ENCODE assay signal across 7 cellular contexts in the genomic region with DNA sequence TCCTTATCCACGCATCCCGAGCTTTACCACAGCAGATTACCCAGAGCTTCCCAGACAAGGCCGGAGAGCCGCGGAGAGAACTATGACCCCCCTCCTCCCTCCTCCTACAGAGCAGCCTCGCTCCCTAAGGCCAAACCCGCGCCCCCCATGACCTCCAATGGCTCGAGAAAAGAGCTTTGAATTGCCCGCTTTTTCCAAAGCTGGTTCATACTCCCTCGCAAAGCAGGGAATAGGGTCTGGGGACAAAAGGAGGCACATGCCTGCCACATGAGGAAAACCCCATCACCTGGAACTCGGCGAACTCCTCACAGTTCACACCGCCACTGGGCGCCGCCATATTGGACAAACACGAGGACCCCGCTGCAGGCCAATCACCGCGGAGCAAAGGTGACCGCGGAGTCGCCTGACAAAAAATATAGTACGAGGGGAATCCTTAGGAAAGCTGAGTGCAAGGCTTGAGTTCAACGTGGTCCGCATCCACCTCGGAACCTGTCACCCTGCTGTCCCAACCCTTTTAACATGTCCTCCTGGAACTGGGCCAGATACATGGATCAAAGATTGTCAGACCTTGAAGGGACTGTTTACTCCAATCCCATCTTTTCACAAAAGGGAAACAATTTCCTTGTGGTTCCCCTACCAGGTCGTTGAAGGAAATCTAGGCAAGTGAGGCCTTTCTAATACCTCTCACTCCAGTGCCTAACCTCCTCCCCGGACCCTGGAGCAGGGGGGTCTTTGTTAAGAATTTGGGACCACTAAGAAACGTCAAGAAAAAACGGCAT. TPM values are rescaled to one million over a fixed set of nuclear protein-coding genes. Genes with fewer than 3 reads are reported as not detected.
DNase-seq lines count a peak whose midpoint lies in the region; ATAC-seq, FAIRE-seq and TF ChIP-seq lines count a peak whose summit lies in the region.

MIX23 (minus strand) TSS at position 344 of the 779 bp plus-strand sequence; CDS start at position 337, 7 bp downstream.

- no peaks in the 10 kb centered on the region for H3K9me3 Mint-ChIP-seq in WTC11

- FAIRE-seq in bronchial epithelial cell (lab: Jason Lieb, UNC), result no peak

- peak within 1 kb of the TSS; percentile 80 for H3K9ac ChIP-seq in smooth muscle cell (ENCODE audit: low read depth)

- peak within 1 kb of the TSS; percentile 62 for H3K4me3 ChIP-seq in bronchial epithelial cell (ENCODE audit: low read depth, low read length)
- peak within 1 kb of the TSS; percentile 91 for H3K4me3 ChIP-seq in smooth muscle cell

- peaks cover 44% of the 10 kb centered on the region for H3K4me1 Mint-ChIP-seq in WTC11

- CTCF ChIA-PET in WTC11 (lab: Charles Lee), result interaction anchor here (1.1 to 2.6 kb wide), 4 partner anchors 10 to 836 kb away, joined by 3 to 40 read pairs (median 13); no protein-coding TSS in a partner anchor

- H3K4me2 ChIP-seq in smooth muscle cell, result peak within 1 kb of the TSS; percentile 89

- peaks cover 59% of the 10 kb centered on the region for H3K79me2 ChIP-seq in smooth muscle cell (ENCODE audit: low read depth)

- peaks cover 28% of the 10 kb centered on the region for H4K20me1 ChIP-seq in smooth muscle cell (ENCODE audit: low read depth)

- peak; percentile 47 for ATAC-seq in GM18511 (IDR thresholded peaks at IDR 0.05; ENCODE audit: unreplicated experiment)
- peak; percentile 39 for ATAC-seq in HG03159 (IDR thresholded peaks at IDR 0.05; ENCODE audit: unreplicated experiment)
- peak; percentile 56 for ATAC-seq in WTC11

- peak within 1 kb of the TSS; percentile 98 for H3K27ac Mint-ChIP-seq in WTC11

- 2% methylated on average over 31 of the region's 31 CpGs for WGBS in smooth muscle cell (ENCODE audit: low lambda C conversion rate)

- H3K27me3 ChIP-seq in bronchial epithelial cell (ENCODE audit: control insufficient read depth, insufficient read depth, low read length), result no peaks in the 10 kb centered on the region
- no peaks in the 10 kb centered on the region for H3K27me3 ChIP-seq in smooth muscle cell (ENCODE audit: low read depth)

- H2AFZ ChIP-seq in smooth muscle cell (ENCODE audit: low read depth), result peak within 1 kb of the TSS; percentile 97

- DNase-seq in NCI-H345 (lab: John Stamatoyannopoulos, UW), result peak; percentile 84
- DNase-seq in WTC11 (ENCODE audit: low spot score), result peak; percentile 88
- peak; percentile 67 for DNase-seq in bronchial epithelial cell (ENCODE audit: low read depth)
- DNase-seq in iPS-NIHi7 (ENCODE audit: extremely low spot score), result peak; percentile 89
- peak; percentile 33 for DNase-seq in smooth muscle cell (lab: John Stamatoyannopoulos, UW; ENCODE audit: unreplicated experiment)

- H3K36me3 ChIP-seq in bronchial epithelial cell (ENCODE audit: control insufficient read depth, insufficient read depth, low read length), result peaks cover 2% of the 10 kb centered on the region
- no peaks in the 10 kb centered on the region for H3K36me3 ChIP-seq in smooth muscle cell (ENCODE audit: low read depth)

- POLR2A ChIA-PET in WTC11 (lab: Charles Lee), result interaction anchor here (0.6 to 2.5 kb wide), 3 partner anchors 11 to 55 kb away, joined by 4 to 18 read pairs (median 7); partner anchors contain the start of gene WDR5B

- no peak for TF ChIP-seq CTCF in WTC11 (IDR thresholded peaks at IDR 0.05)
- peak; percentile 1 for TF ChIP-seq CTCF in bronchial epithelial cell (IDR thresholded peaks at IDR 0.05; ENCODE audit: insufficient read depth, low read length, severe bottlenecking)
- TF ChIP-seq CTCF in smooth muscle cell (IDR thresholded peaks at IDR 0.05; ENCODE audit: borderline replicate concordance, insufficient read depth, poor library complexity, severe bottlenecking), result no peak

- no peaks in the 10 kb centered on the region for H3F3A ChIP-seq in smooth muscle cell (ENCODE audit: low read depth)

- H3K9me3 ChIP-seq in smooth muscle cell (replicated peaks; ENCODE audit: low read depth), result no peaks in the 10 kb centered on the region

- no peaks in the 10 kb centered on the region for H3K27me3 Mint-ChIP-seq in WTC11 (ENCODE audit: low read depth)

- peak within 1 kb of the TSS; percentile 90 for H3K4me3 Mint-ChIP-seq in WTC11

- peaks cover 20% of the 10 kb centered on the region for H3K4me1 ChIP-seq in smooth muscle cell (ENCODE audit: low read depth)

- H3K36me3 Mint-ChIP-seq in WTC11, result peaks cover 22% of the 10 kb centered on the region

- H3K27ac ChIP-seq in smooth muscle cell (ENCODE audit: low read depth), result peak within 1 kb of the TSS; percentile 71

TF ChIP-seq in WTC11, 78 proteins besides CTCF, POLR2A, EP300 and RAD21 (continues in another document):
- TF ChIP-seq NR2C2 (CRISPR knock-in tag; IDR thresholded peaks at IDR 0.05) (no peak), E2F5 (CRISPR knock-in tag; IDR thresholded peaks at IDR 0.05) (no peak), MXD4 (CRISPR knock-in tag; IDR thresholded peaks at IDR 0.05; ENCODE audit: borderline replicate concordance) (no peak), ZNF671 (CRISPR knock-in tag; IDR thresholded peaks at IDR 0.05) (no peak), KAT7 (CRISPR knock-in tag; IDR thresholded peaks at IDR 0.05; ENCODE audit: borderline replicate concordance) (no peak), CREB1 (CRISPR knock-in tag; IDR thresholded peaks at IDR 0.05) (no peak), PRRX2 (CRISPR knock-in tag; IDR thresholded peaks at IDR 0.05) (no peak), MLX (CRISPR knock-in tag; IDR thresholded peaks at IDR 0.05) (no peak), USF1 (CRISPR knock-in tag; IDR thresholded peaks at IDR 0.05) (no peak; the same call in 1 of the 2 replicates), NFE2L1 (CRISPR knock-in tag; IDR thresholded peaks at IDR 0.05) (no peak), SMAD3 (CRISPR knock-in tag; IDR thresholded peaks at IDR 0.05; ENCODE audit: borderline replicate concordance) (0 out of 2 replicates have a peak, but pooled peaks have one; percentile 39)
- TF ChIP-seq, protein P1, sequence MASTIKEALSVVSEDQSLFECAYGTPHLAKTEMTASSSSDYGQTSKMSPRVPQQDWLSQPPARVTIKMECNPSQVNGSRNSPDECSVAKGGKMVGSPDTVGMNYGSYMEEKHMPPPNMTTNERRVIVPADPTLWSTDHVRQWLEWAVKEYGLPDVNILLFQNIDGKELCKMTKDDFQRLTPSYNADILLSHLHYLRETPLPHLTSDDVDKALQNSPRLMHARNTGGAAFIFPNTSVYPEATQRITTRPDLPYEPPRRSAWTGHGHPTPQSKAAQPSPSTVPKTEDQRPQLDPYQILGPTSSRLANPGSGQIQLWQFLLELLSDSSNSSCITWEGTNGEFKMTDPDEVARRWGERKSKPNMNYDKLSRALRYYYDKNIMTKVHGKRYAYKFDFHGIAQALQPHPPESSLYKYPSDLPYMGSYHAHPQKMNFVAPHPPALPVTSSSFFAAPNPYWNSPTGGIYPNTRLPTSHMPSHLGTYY (CRISPR knock-in tag; IDR thresholded peaks at IDR 0.05), result no peak
- TF ChIP-seq, protein P2, sequence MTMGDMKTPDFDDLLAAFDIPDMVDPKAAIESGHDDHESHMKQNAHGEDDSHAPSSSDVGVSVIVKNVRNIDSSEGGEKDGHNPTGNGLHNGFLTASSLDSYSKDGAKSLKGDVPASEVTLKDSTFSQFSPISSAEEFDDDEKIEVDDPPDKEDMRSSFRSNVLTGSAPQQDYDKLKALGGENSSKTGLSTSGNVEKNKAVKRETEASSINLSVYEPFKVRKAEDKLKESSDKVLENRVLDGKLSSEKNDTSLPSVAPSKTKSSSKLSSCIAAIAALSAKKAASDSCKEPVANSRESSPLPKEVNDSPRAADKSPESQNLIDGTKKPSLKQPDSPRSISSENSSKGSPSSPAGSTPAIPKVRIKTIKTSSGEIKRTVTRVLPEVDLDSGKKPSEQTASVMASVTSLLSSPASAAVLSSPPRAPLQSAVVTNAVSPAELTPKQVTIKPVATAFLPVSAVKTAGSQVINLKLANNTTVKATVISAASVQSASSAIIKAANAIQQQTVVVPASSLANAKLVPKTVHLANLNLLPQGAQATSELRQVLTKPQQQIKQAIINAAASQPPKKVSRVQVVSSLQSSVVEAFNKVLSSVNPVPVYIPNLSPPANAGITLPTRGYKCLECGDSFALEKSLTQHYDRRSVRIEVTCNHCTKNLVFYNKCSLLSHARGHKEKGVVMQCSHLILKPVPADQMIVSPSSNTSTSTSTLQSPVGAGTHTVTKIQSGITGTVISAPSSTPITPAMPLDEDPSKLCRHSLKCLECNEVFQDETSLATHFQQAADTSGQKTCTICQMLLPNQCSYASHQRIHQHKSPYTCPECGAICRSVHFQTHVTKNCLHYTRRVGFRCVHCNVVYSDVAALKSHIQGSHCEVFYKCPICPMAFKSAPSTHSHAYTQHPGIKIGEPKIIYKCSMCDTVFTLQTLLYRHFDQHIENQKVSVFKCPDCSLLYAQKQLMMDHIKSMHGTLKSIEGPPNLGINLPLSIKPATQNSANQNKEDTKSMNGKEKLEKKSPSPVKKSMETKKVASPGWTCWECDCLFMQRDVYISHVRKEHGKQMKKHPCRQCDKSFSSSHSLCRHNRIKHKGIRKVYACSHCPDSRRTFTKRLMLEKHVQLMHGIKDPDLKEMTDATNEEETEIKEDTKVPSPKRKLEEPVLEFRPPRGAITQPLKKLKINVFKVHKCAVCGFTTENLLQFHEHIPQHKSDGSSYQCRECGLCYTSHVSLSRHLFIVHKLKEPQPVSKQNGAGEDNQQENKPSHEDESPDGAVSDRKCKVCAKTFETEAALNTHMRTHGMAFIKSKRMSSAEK (CRISPR knock-in tag; IDR thresholded peaks at IDR 0.05; ENCODE audit: borderline replicate concordance), result no peak

RNA-seq across cellular contexts. Expression of gene MIX23, which starts in this region (rescaled TPM):
- total RNA-seq in WTC11 (2021) (78.0 to 81.7 TPM (median 80.9 TPM) in 3 replicates), bronchial epithelial cell (24.0 and 25.3 TPM in 2 replicates), smooth muscle cell (48.8 and 62.2 TPM in 2 replicates)
- 43.4 and 54.8 TPM in 2 replicates for polyA plus RNA-seq in smooth muscle cell

Comparison
In these comparisons a context has a peak if more than half of its experiments do, and no peak if none do; other contexts are left out.
1. Peak in every context shown above with its lines: DNase-seq, ATAC-seq, H3K4me3 ChIP-seq and H3K27ac ChIP-seq.
2. DNase-seq: peak in every context shown above with its lines; median percentile 89 in iPS-NIHi7; 88 in WTC11; 84 in NCI-H345; 67 in bronchial epithelial cell; 33 in smooth muscle cell.